ENCODE assay signal across 15 cellular contexts in the genomic region with DNA sequence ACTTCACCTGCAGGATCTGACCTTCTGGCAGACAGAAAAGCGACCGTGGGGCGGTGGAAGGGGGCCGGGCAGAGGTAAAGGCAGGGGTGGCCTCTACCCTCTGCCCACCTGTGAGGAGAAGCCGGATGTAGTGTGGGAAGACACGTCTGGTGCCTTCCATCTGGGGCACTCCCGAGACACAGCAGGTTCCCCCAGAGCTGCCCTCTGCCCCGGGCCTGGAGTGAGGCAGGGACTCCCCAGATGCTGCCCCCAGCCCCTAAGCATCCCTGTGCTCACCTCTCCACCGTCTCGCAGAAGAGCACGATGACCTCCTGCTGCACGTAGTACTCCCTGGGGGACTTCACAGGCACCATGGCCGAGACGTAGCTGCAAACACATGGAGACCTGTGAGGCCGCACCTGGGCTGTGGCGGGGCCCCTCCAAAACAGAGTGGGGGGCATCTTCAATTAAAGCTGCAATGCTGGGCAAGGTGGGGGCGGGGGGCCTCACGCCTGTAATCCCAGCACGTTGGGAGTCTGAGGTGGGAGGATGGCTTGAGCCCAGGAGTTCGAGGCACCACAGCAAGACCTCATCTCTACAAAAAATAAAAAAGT.
"Had no signal": no experiment of that assay in that cellular context is flagged by ENCODE, and none has a peak within 500 bp of the region (broad histone marks: within the 10 kb centered on the region; RNA-seq: fewer than 3 reads in every experiment).

No MANE protein-coding gene starts in this region.

- H3K36me3 Mint-ChIP-seq: activated naive CD8-positive, alpha-beta T cell; mesothelial cell of epicardium had no signal

- H3K27me3 Mint-ChIP-seq: activated naive CD8-positive, alpha-beta T cell had no signal

- H3K36me3 ChIP-seq: left ventricle myocardium inferior, transverse colon had no signal

- H3K27me3 ChIP-seq: ascending aorta, transverse colon had no signal

- H3K4me1 Mint-ChIP-seq: mesothelial cell of epicardium, neural crest cell had no signal

- H2AFZ ChIP-seq: parathyroid adenoma had no signal

- H3K27ac ChIP-seq: ascending aorta, left ventricle myocardium inferior, parathyroid adenoma, transverse colon had no signal

- H3K9me3 ChIP-seq: ascending aorta, left ventricle myocardium inferior, SK-N-SH, transverse colon had no signal

- H3K4me2 ChIP-seq: SK-N-SH had no signal

- H3K9me3 Mint-ChIP-seq: mesothelial cell of epicardium, neural crest cell had no signal

- H3K4me3 ChIP-seq: ascending aorta, left ventricle myocardium inferior, transverse colon had no signal

- H3K9ac ChIP-seq: parathyroid adenoma, SK-N-SH had no signal

- H3K4me1 ChIP-seq: ascending aorta, left ventricle myocardium inferior, parathyroid adenoma had no signal

- H3K79me2 ChIP-seq: parathyroid adenoma had no signal

- DNase-seq: activated CD4-positive, CD25-positive, alpha-beta regulatory T cell; activated effector memory CD4-positive, alpha-beta T cell treated with Interleukin-2 at 50 U/mL for 16 hours; foreskin melanocyte; left ventricle myocardium inferior; Right ventricle myocardium superior; SK-N-SH; stimulated activated CD4-positive, alpha-beta T cell treated with anti-CD3 and anti-CD28 coated beads, Interleukin-1b, Interleukin-23, amount 100 ng/mL, for 48 hours; stimulated activated naive CD4-positive, alpha-beta T cell; substantia nigra; transverse colon had no signal

- H3K27ac Mint-ChIP-seq: activated naive CD8-positive, alpha-beta T cell; mesothelial cell of epicardium had no signal

- H3K4me3 Mint-ChIP-seq: activated naive CD8-positive, alpha-beta T cell; mesothelial cell of epicardium; neural crest cell had no signal
